9 cellular contexts compared by ENCODE assay signal in the genomic region with DNA sequence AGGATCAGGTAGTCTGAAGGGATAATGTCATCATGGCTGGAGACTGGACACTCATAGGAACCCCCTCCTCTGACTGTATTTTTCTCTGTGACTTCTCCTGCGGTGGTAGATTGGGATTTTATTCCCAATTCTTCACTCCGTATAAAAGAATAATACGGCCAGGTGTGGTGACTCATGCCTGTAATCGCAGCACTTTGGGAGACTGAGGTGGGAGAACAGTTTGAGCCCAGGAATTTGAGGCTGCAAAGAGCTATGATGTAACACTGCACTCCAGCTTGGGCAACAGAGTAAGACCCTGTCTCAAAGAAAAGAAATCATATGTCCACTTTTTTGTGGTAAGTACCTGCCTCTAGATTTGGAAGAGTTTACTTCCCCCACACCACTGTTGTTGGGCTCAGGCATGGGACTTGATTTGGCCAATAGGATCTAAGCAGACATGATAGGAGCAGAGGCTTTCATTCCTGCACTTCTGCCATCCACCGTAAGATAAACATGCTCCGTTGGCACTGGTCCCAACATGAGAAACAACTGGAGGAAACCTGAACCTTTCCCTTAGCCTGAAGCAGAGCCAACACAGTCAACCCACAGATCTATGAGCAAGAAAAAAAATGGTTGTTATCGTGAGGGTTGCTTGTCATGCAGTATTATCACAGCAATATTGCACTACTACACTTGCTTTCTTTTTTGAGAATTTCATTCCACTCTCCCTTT.
DNase-seq lines count a peak whose midpoint lies in the region; TF ChIP-seq lines count a peak whose summit lies in the region.
"Had no signal": no experiment of that assay in that cellular context is flagged by ENCODE, and none has a peak within 500 bp of the region (broad histone marks: within the 10 kb centered on the region; RNA-seq: fewer than 3 reads in every experiment).

No MANE protein-coding gene starts in this region.

- no peak overlapping the region for H3K4me3 ChIP-seq in astrocyte of the spinal cord (ENCODE audit: low read depth, low read length)

- in situ Hi-C loops in astrocyte of the spinal cord (cut with HindIII; ENCODE audit: low sequenced_read_pairs) = no loop called here

- DNase-seq in EH (ENCODE audit: low read depth) = peak; percentile 77
- peak; percentile 74 for DNase-seq in NCI-H2029 treated with DMSO at 0.1 percent for 48 hours (lab: John Stamatoyannopoulos, UW)
- peak; percentile 59 for DNase-seq in astrocyte of the spinal cord (ENCODE audit: low read depth, low spot score)
- peak; percentile 54 to 70 for DNase-seq in lung microvascular endothelial cell (ENCODE audit: low read depth in 2 of 2)
- no peak for DNase-seq in GM10248 (ENCODE audit: extremely low spot score)
- DNase-seq in hypothalamus (lab: John Stamatoyannopoulos, UW) = no peak
- no peak for DNase-seq in KG1 (lab: John Stamatoyannopoulos, UW)
- no peak for DNase-seq in retina
- DNase-seq: activated CD8-positive, alpha-beta T cell treated with anti-CD3 and anti-CD28 coated beads for 36 hours had no signal

- no peak for TF ChIP-seq CTCF in astrocyte of the spinal cord (IDR thresholded peaks at IDR 0.05; ENCODE audit: low read depth, low read length)
- TF ChIP-seq CTCF in GM10248 (IDR thresholded peaks at IDR 0.05; ENCODE audit: control extremely low read depth, extremely low read depth, low read depth, missing control alignments) = no peak

- POLR2A ChIA-PET in GM10248 (lab: Yijun Ruan, JAX) = no interaction called here

- CTCF ChIA-PET in GM10248 (lab: Yijun Ruan, JAX) = no interaction called here

Comparison
In these comparisons a context has a peak if more than half of its experiments do, and no peak if none do; other contexts are left out.
1. DNase-seq: peak in EH (single experiment), NCI-H2029 treated with DMSO at 0.1 percent for 48 hours (single experiment), astrocyte of the spinal cord (single experiment) and lung microvascular endothelial cell (2 of 2); none in GM10248 (single experiment), hypothalamus (0 of 51), KG1 (single experiment) and retina (single experiment).